In the genomic region with DNA sequence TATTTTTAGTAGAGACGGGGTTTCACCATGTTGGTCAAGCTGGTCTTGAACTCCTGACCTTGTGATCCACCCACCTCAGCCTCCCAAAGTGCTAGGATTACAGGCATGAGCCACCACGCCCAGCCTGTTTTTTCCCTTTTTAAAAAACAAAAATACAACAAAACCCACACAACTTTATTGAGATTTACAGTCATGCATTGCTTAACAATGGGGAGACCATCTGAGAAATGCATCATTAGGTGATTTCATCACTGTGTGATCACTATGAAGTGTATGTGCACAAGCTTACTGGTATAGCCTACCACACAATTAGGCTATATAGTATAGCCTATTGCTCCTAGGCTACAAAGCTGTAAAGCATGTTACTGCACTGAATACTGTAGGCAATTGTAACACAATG, we compare ENCODE assay signal across 2 cellular contexts.
TF ChIP-seq lines count a peak whose summit lies in the region.

No MANE protein-coding gene starts in this region.

TF ChIP-seq in IMR-90, 13 proteins besides CTCF, POLR2A, EP300 and RAD21:
- TF ChIP-seq CEBPB (IDR thresholded peaks at IDR 0.05; ENCODE audit: low read depth, low read length): 0 out of 2 replicates have a peak, but pooled peaks have one; percentile 9

TF ChIP-seq in GM12878, 131 proteins besides CTCF, POLR2A, EP300 and RAD21:
- TF ChIP-seq, protein P1, sequence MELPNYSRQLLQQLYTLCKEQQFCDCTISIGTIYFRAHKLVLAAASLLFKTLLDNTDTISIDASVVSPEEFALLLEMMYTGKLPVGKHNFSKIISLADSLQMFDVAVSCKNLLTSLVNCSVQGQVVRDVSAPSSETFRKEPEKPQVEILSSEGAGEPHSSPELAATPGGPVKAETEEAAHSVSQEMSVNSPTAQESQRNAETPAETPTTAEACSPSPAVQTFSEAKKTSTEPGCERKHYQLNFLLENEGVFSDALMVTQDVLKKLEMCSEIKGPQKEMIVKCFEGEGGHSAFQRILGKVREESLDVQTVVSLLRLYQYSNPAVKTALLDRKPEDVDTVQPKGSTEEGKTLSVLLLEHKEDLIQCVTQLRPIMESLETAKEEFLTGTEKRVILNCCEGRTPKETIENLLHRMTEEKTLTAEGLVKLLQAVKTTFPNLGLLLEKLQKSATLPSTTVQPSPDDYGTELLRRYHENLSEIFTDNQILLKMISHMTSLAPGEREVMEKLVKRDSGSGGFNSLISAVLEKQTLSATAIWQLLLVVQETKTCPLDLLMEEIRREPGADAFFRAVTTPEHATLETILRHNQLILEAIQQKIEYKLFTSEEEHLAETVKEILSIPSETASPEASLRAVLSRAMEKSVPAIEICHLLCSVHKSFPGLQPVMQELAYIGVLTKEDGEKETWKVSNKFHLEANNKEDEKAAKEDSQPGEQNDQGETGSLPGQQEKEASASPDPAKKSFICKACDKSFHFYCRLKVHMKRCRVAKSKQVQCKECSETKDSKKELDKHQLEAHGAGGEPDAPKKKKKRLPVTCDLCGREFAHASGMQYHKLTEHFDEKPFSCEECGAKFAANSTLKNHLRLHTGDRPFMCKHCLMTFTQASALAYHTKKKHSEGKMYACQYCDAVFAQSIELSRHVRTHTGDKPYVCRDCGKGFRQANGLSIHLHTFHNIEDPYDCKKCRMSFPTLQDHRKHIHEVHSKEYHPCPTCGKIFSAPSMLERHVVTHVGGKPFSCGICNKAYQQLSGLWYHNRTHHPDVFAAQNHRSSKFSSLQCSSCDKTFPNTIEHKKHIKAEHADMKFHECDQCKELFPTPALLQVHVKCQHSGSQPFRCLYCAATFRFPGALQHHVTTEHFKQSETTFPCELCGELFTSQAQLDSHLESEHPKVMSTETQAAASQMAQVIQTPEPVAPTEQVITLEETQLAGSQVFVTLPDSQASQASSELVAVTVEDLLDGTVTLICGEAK (IDR thresholded peaks at IDR 0.05; ENCODE audit: borderline replicate concordance): peak; percentile 71
- TF ChIP-seq NR2F1 (conservative IDR thresholded peaks at IDR 0.05): 0 out of 2 replicates have a peak, but pooled peaks have one; percentile 30
